Comparison of ENCODE assay signal across 14 cellular contexts in genomic region chr3:21357241-21357640, GRCh38.
"Had no signal": no experiment of that assay in that cellular context is flagged by ENCODE, and none has a peak within 500 bp of the region (broad histone marks: within the 10 kb centered on the region; RNA-seq: fewer than 3 reads in every experiment).

No MANE protein-coding gene starts in this region.

- H3K4me3 ChIP-seq: esophagus muscularis mucosa, gastrocnemius medialis, left lung, lower lobe of right lung, ovary, smooth muscle cell, upper lobe of left lung, vagina had no signal

- H3K27me3 ChIP-seq: esophagus muscularis mucosa, gastrocnemius medialis, left lung, ovary, upper lobe of left lung, vagina had no signal

- ATAC-seq: gastrocnemius medialis, left lung, lower lobe of right lung, natural killer cell, right cardiac atrium had no signal

- H3K36me3 ChIP-seq: esophagus muscularis mucosa, gastrocnemius medialis, left lung, lower lobe of right lung, ovary, upper lobe of left lung, vagina had no signal

- H3K4me1 ChIP-seq: esophagus muscularis mucosa, gastrocnemius medialis, left lung, lower lobe of right lung, upper lobe of left lung, vagina had no signal

- H3K27ac ChIP-seq: esophagus muscularis mucosa, gastrocnemius medialis, left lung, lower lobe of right lung, ovary, upper lobe of left lung, vagina had no signal

- DNase-seq: effector memory CD4-positive, alpha-beta T cell; gastrocnemius medialis; left lung; lower lobe of right lung; natural killer cell; nucleus accumbens; ovary; right cardiac atrium; stimulated activated CD4-positive, alpha-beta T cell treated with anti-CD3 and anti-CD28 coated beads, Interleukin-2, amount 100 ng/mL, for 48 hours; stimulated activated naive CD4-positive, alpha-beta T cell treated with Interleukin-2 at 50 U/mL for 16 hours; upper lobe of left lung had no signal

- H3K9me3 ChIP-seq: gastrocnemius medialis, ovary, upper lobe of left lung, vagina had no signal

- H3K4me2 ChIP-seq: smooth muscle cell had no signal
